In genomic region chr7:118153551-118154177, GRCh38 we compare ENCODE assay signal across 8 cellular contexts. TPM values are rescaled to one million over a fixed set of nuclear protein-coding genes. Genes with fewer than 3 reads are reported as not detected.
DNase-seq lines count a peak whose midpoint lies in the region; ATAC-seq and TF ChIP-seq lines count a peak whose summit lies in the region.

No MANE protein-coding gene starts in this region.

- no peak overlapping the region for H2AFZ ChIP-seq in mammary epithelial cell (ENCODE audit: low read depth, low read length)

- H3K9me3 ChIP-seq in HEK293 (ENCODE audit: control insufficient read depth, insufficient read depth, low read depth, low read length): no peaks in the 10 kb centered on the region
- H3K9me3 ChIP-seq in mammary epithelial cell (replicated peaks; ENCODE audit: insufficient read depth, low read length): no peaks in the 10 kb centered on the region

- no peaks in the 10 kb centered on the region for H3K36me3 ChIP-seq in HEK293 (ENCODE audit: control insufficient read depth in 2 of 2, insufficient read depth in 1 of 2, low read length in 2 of 2)
- no peaks in the 10 kb centered on the region for H3K36me3 ChIP-seq in mammary epithelial cell (ENCODE audit: insufficient read depth, low read length)

- intact Hi-C loops in mammary epithelial cell (cut with micrococcal nuclease): loop anchor here (1.0 to 5.0 kb wide), 3 partner anchors 403 to 756 kb away; no protein-coding TSS in a partner anchor

- POLR2A ChIA-PET in HEK293 (lab: Yijun Ruan, JAX): no interaction called here

- no peaks in the 10 kb centered on the region for H3K27me3 ChIP-seq in mammary epithelial cell (ENCODE audit: insufficient read depth, low read length)

- H3K79me2 ChIP-seq in mammary epithelial cell (ENCODE audit: insufficient read depth, low read length): no peaks in the 10 kb centered on the region

- DNase-seq in NCI-H2227 (lab: John Stamatoyannopoulos, UW; ENCODE audit: unreplicated experiment): peak; percentile 8
- DNase-seq in NCI-H2227 treated with DMSO at 0.1 percent for 48 hours (lab: John Stamatoyannopoulos, UW): no peak
- peak; percentile 57 for DNase-seq in NCI-H774 (lab: John Stamatoyannopoulos, UW)
- DNase-seq in mammary epithelial cell: peak; percentile 36
- peak; percentile 42 to 54 for DNase-seq in lung microvascular endothelial cell (ENCODE audit: low read depth in 2 of 2)
- no peak for DNase-seq in D341Med (ENCODE audit: low spot score)

- TF ChIP-seq CTCF in HEK293 (tag by site-specific recombination; IDR thresholded peaks at IDR 0.05) (no peak), mammary epithelial cell (conservative IDR thresholded peaks at IDR 0.05 in 1 of 2, IDR thresholded peaks at IDR 0.05 in 1 of 2; ENCODE audit: extremely low read depth in 1 of 2, insufficient read depth in 1 of 2, low read depth in 1 of 2, low read length in 2 of 2) (peak; percentile 65 to 74)

- in situ Hi-C loops in mammary epithelial cell (cut with MboI; ENCODE audit: low sequenced_read_pairs in 2 of 2): loop anchor here (5.0 to 25.0 kb wide), 2 partner anchors 396 to 691 kb away; no protein-coding TSS in a partner anchor

- no peaks in the 10 kb centered on the region for H4K20me1 ChIP-seq in mammary epithelial cell (ENCODE audit: insufficient read depth, low read length)

- CTCF ChIA-PET in HEK293 (lab: Yijun Ruan, JAX) (interaction anchor here (0.5 to 1.5 kb wide), 20 partner anchors 9 to 1074 kb away, joined by 3 to 12 read pairs (median 3); no protein-coding TSS in a partner anchor), mammary epithelial cell (lab: Charles Lee; ENCODE audit: low non-redundant PET) (interaction anchor here (0.6 kb wide), 3 partner anchors 88 to 941 kb away, joined by 3 to 10 read pairs (median 3); no protein-coding TSS in a partner anchor)

- dilution Hi-C loops in mammary epithelial cell (cut with HindIII; ENCODE audit: low sequenced_read_pairs): no loop called here

- H3K4me2 ChIP-seq in mammary epithelial cell (ENCODE audit: insufficient read depth, low read depth, low read length): no peak overlapping the region

- no peak overlapping the region for H3K9ac ChIP-seq in mammary epithelial cell (ENCODE audit: insufficient read depth, low read length)

- no peak for ATAC-seq in GM21723 (IDR thresholded peaks at IDR 0.05; ENCODE audit: unreplicated experiment)

- H3K4me3 ChIP-seq in HEK293 (ENCODE audit: low read depth, low read length) (no peak overlapping the region), mammary epithelial cell (replicated peaks in 1 of 3; ENCODE audit: insufficient read depth in 1 of 3, low read depth in 2 of 3, low read length in 3 of 3) (no peak overlapping the region)

- H3K4me1 ChIP-seq in HEK293 (ENCODE audit: control insufficient read depth, insufficient read depth, low read length) (no peaks in the 10 kb centered on the region), mammary epithelial cell (ENCODE audit: insufficient read depth, low read length) (no peaks in the 10 kb centered on the region)

- 37% methylated on average over 4 of the region's 4 CpGs for WGBS in mammary epithelial cell (ENCODE audit: low coverage, missing lambda C conversion rate)

- BruUV-seq in mammary epithelial cell (replicated peaks; lab: Mats Ljungman, UMichigan): no TSS peak

- H3K27ac ChIP-seq in HEK293 (ENCODE audit: extremely low read depth, low read depth, low read length) (no peak overlapping the region), mammary epithelial cell (ENCODE audit: insufficient read depth, low read depth, low read length) (no peak overlapping the region)

TF ChIP-seq in HEK293, 187 proteins besides CTCF, POLR2A, EP300 and RAD21:
- TF ChIP-seq ZNF660 (tag by site-specific recombination; IDR thresholded peaks at IDR 0.05) (0 out of 2 replicates have a peak, but pooled peaks have one; percentile 34), ZNF654 (tag by site-specific recombination; IDR thresholded peaks at IDR 0.05; ENCODE audit: low read depth) (peak; percentile 81), ZNF221 (tag by site-specific recombination; IDR thresholded peaks at IDR 0.05; ENCODE audit: borderline replicate concordance) (no peak), TCF7L2 (IDR thresholded peaks at IDR 0.05; ENCODE audit: borderline replicate concordance, low read depth, low read length) (no peak)

RNA-seq across cellular contexts. Expression of gene LSM8, which starts 30.3 kb away (rescaled TPM):
- total RNA-seq in mammary epithelial cell: 10 to 100 TPM; 23.7 to 37.4 TPM
- polyA plus RNA-seq in mammary epithelial cell: 47.6 TPM
- polyA minus RNA-seq in mammary epithelial cell: 12.6 TPM
- 37.0 and 37.1 TPM in 2 replicates for total RNA-seq in lung microvascular endothelial cell

Comparison
In these comparisons a context has a peak if more than half of its experiments do, and no peak if none do; other contexts are left out.
1. DNase-seq: peak in NCI-H2227 (single experiment), NCI-H774 (single experiment), mammary epithelial cell (single experiment) and lung microvascular endothelial cell (2 of 2); none in NCI-H2227 treated with DMSO at 0.1 percent for 48 hours (single experiment) and D341Med (single experiment).